16 cellular contexts compared by ENCODE assay signal in genomic region chr15:25789616-25790002, GRCh38.
DNase-seq lines count a peak whose midpoint lies in the region; ATAC-seq, FAIRE-seq and TF ChIP-seq lines count a peak whose summit lies in the region.
"Had no signal": no experiment of that assay in that cellular context is flagged by ENCODE, and none has a peak within 500 bp of the region (broad histone marks: within the 10 kb centered on the region; RNA-seq: fewer than 3 reads in every experiment).

No MANE protein-coding gene starts in this region.

- CTCF ChIA-PET in activated naive CD4-positive, alpha-beta T cell treated with anti-CD3 and anti-CD28 coated beads for 36 hours (lab: Charles Lee): interaction anchor here (0.5 to 1.0 kb wide), 5 partner anchors 8 to 306 kb away, joined by 3 read pairs; no protein-coding TSS in a partner anchor

- H3K27me3 ChIP-seq in astrocyte (ENCODE audit: insufficient read depth, low read length) (no peaks in the 10 kb centered on the region), muscle layer of colon (ENCODE audit: control insufficient read depth in 1 of 2, insufficient read depth in 2 of 2, low read length in 2 of 2) (no peaks in the 10 kb centered on the region), thyroid gland (no peaks in the 10 kb centered on the region)
- H3K27me3 ChIP-seq: body of pancreas, MG63 had no signal

- peaks cover 34% of the 10 kb centered on the region for H3K79me2 ChIP-seq in astrocyte (ENCODE audit: insufficient read depth, low read length)

- peak overlapping the region; percentile 85 for H3K27ac Mint-ChIP-seq in activated naive CD4-positive, alpha-beta T cell treated with anti-CD3 and anti-CD28 coated beads for 36 hours
- peak overlapping the region; percentile 63 for H3K27ac Mint-ChIP-seq in astrocyte (ENCODE audit: unreplicated experiment)

- H3K9ac ChIP-seq in astrocyte (ENCODE audit: low read length) (peak overlapping the region; percentile 15), muscle layer of colon (ENCODE audit: low read length) (no peak overlapping the region)

- no peak for FAIRE-seq in astrocyte (lab: Jason Lieb, UNC)
- FAIRE-seq in GM12891 (lab: Jason Lieb, UNC): no peak

- H2AFZ ChIP-seq in astrocyte (ENCODE audit: low read depth, low read length): no peak overlapping the region

- ATAC-seq in HG02852 (IDR thresholded peaks at IDR 0.05; ENCODE audit: unreplicated experiment): no peak

- TF ChIP-seq POLR2A in thyroid gland (IDR thresholded peaks at IDR 0.05) (no peak), GM12891 (IDR thresholded peaks at IDR 0.05; ENCODE audit: low read depth, low read length) (no peak)

- H3K36me3 ChIP-seq in astrocyte (ENCODE audit: insufficient read depth, low read length) (no peaks in the 10 kb centered on the region), muscle layer of colon (ENCODE audit: insufficient read depth, low read length) (no peaks in the 10 kb centered on the region), thyroid gland (no peaks in the 10 kb centered on the region)
- H3K36me3 ChIP-seq: MG63 had no signal

- H4K20me1 ChIP-seq in astrocyte (ENCODE audit: insufficient read depth, low read length): peaks cover 8% of the 10 kb centered on the region

- H3K4me3 ChIP-seq in astrocyte (ENCODE audit: insufficient read depth, low read depth, low read length): no peak overlapping the region
- peak overlapping the region in 1 of 2 donors; percentile 45 for H3K4me3 ChIP-seq in muscle layer of colon (ENCODE audit: low read depth in 1 of 2, low read length in 2 of 2)
- H3K4me3 ChIP-seq in thyroid gland (replicated peaks in 1 of 3): no peak overlapping the region
- H3K4me3 ChIP-seq: body of pancreas, MG63, SK-N-MC had no signal

- H3K4me3 Mint-ChIP-seq in activated naive CD4-positive, alpha-beta T cell treated with anti-CD3 and anti-CD28 coated beads for 36 hours: no peak overlapping the region
- H3K4me3 Mint-ChIP-seq in astrocyte (ENCODE audit: unreplicated experiment): no peak overlapping the region

- 86 to 88% methylated on average over 5 of the region's 5 CpGs for WGBS in thyroid gland, 2 donors

- H3K27ac ChIP-seq in astrocyte (ENCODE audit: low read depth, low read length) (peak overlapping the region; percentile 69), muscle layer of colon (ENCODE audit: low read depth, low read length) (peak overlapping the region; percentile 58), thyroid gland (peak overlapping the region; percentile 15 to 56 (median 52))
- H3K27ac ChIP-seq: SK-N-MC, VCaP had no signal

- no peak for DNase-seq in activated naive CD4-positive, alpha-beta T cell treated with anti-CD3 and anti-CD28 coated beads for 36 hours
- DNase-seq in activated naive CD4-positive, alpha-beta T cell treated with anti-CD3 and anti-CD28 coated beads, Interleukin-2, amount 50 U/mL, for 16 hours: no peak
- DNase-seq in astrocyte (ENCODE audit: low read depth) (no peak), thyroid gland (no peak), DMS53 treated with DMSO at 0.1 percent for 48 hours (lab: John Stamatoyannopoulos, UW; ENCODE audit: unreplicated experiment) (no peak), GM12891 (ENCODE audit: insufficient read length, low spot score) (no peak)
- DNase-seq: ACHN; activated T-cell treated with anti-CD3 and anti-CD28 coated beads for 4 hours; Calu3; NK-92 treated with Interleukin-12 subunit alpha and Interleukin-12 subunit beta, amount 100 ng/mL, for 24 hours had no signal

- peaks cover 3% of the 10 kb centered on the region for H3K36me3 Mint-ChIP-seq in activated naive CD4-positive, alpha-beta T cell treated with anti-CD3 and anti-CD28 coated beads for 36 hours (ENCODE audit: low read depth)
- H3K36me3 Mint-ChIP-seq in astrocyte (ENCODE audit: low read depth, unreplicated experiment): peaks cover 7% of the 10 kb centered on the region

- H3K4me1 ChIP-seq in astrocyte (ENCODE audit: insufficient read depth, low read length) (peaks cover 35% of the 10 kb centered on the region), muscle layer of colon (ENCODE audit: insufficient read depth, low read length) (peaks cover 56% of the 10 kb centered on the region), thyroid gland (peaks cover 0 to 12% of the 10 kb centered on the region in 2 donors)
- H3K4me1 ChIP-seq: body of pancreas had no signal

- no peak for TF ChIP-seq CTCF in astrocyte (IDR thresholded peaks at IDR 0.05; ENCODE audit: insufficient read depth, low read depth, low read length)
- TF ChIP-seq CTCF in thyroid gland (IDR thresholded peaks at IDR 0.05): no peak

- intact Hi-C loops in activated naive CD4-positive, alpha-beta T cell treated with anti-CD3 and anti-CD28 coated beads for 36 hours (cut with micrococcal nuclease): loop anchor here (1.0 to 5.0 kb wide), 6 partner anchors 23 to 293 kb away; no protein-coding TSS in a partner anchor
- intact Hi-C loops in thyroid gland (cut with DNase I): no loop called here

- H3K9me3 Mint-ChIP-seq in activated naive CD4-positive, alpha-beta T cell treated with anti-CD3 and anti-CD28 coated beads for 36 hours: no peaks in the 10 kb centered on the region
- peaks cover 3% of the 10 kb centered on the region for H3K9me3 Mint-ChIP-seq in astrocyte (ENCODE audit: unreplicated experiment)

- no peaks in the 10 kb centered on the region for H3K27me3 Mint-ChIP-seq in activated naive CD4-positive, alpha-beta T cell treated with anti-CD3 and anti-CD28 coated beads for 36 hours (ENCODE audit: low read depth)
- no peaks in the 10 kb centered on the region for H3K27me3 Mint-ChIP-seq in astrocyte (ENCODE audit: low read depth, unreplicated experiment)

- H3K9me3 ChIP-seq in astrocyte (ENCODE audit: insufficient read depth, low read depth, low read length) (no peaks in the 10 kb centered on the region), muscle layer of colon (ENCODE audit: low read length) (no peaks in the 10 kb centered on the region), thyroid gland (no peaks in the 10 kb centered on the region)
- H3K9me3 ChIP-seq: body of pancreas, MG63 had no signal

- H3K4me2 ChIP-seq in astrocyte (ENCODE audit: low read length): peak overlapping the region; percentile 64

- H3K4me1 Mint-ChIP-seq in activated naive CD4-positive, alpha-beta T cell treated with anti-CD3 and anti-CD28 coated beads for 36 hours (ENCODE audit: low read depth): peaks cover 65% of the 10 kb centered on the region
- peaks cover 49% of the 10 kb centered on the region for H3K4me1 Mint-ChIP-seq in astrocyte (ENCODE audit: low read depth, unreplicated experiment)

TF ChIP-seq in GM12891, 5 proteins besides CTCF, POLR2A, EP300 and RAD21:
- TF ChIP-seq POLR2AphosphoS5 (IDR thresholded peaks at IDR 0.05; ENCODE audit: low read depth, low read length) (no peak), PAX5 (IDR thresholded peaks at IDR 0.05; ENCODE audit: insufficient read depth, low read length, severe bottlenecking) (no peak), POU2F2 (IDR thresholded peaks at IDR 0.05; ENCODE audit: low read depth, low read length) (no peak), SPI1 (IDR thresholded peaks at IDR 0.05; ENCODE audit: low read depth, low read length) (no peak), TAF1 (IDR thresholded peaks at IDR 0.05; ENCODE audit: low read depth, low read length) (no peak)
